ENCODE assay signal across 8 cellular contexts in genomic region chrX:48945517-48946348, GRCh38. TPM values are rescaled to one million over a fixed set of nuclear protein-coding genes. Genes with fewer than 3 reads are reported as not detected.
DNase-seq lines count a peak whose midpoint lies in the region; ATAC-seq and TF ChIP-seq lines count a peak whose summit lies in the region.

No MANE protein-coding gene starts in this region.

- H3K79me2 ChIP-seq in osteoblast (ENCODE audit: insufficient read depth, low read length), result peaks cover 75% of the 10 kb centered on the region

- no peaks in the 10 kb centered on the region for H3K27me3 Mint-ChIP-seq in activated T-cell treated with anti-CD3 and anti-CD28 coated beads, Interleukin-2, amount 50 U/mL, for 4 hours (ENCODE audit: low read depth)

- DNase-seq in AG10803 (ENCODE audit: low read depth) (peak; percentile 42), NCI-H2227 treated with DMSO at 0.1 percent for 48 hours (lab: John Stamatoyannopoulos, UW) (peak; percentile 53), fibroblast of peridontal ligament (ENCODE audit: extremely low read depth) (peak; percentile 51), osteoblast (ENCODE audit: insufficient read length, low spot score, missing footprints) (peak; percentile 94)
- peak; percentile 50 for DNase-seq in activated T-cell treated with anti-CD3 and anti-CD28 coated beads, Interleukin-2, amount 50 U/mL, for 4 hours

- TF ChIP-seq CTCF in AG10803 (conservative IDR thresholded peaks at IDR 0.05; ENCODE audit: low read length) (peak; percentile 75), GM12874 (IDR thresholded peaks at IDR 0.05; ENCODE audit: insufficient read depth, low read depth, low read length) (peak; percentile 64), osteoblast (IDR thresholded peaks at IDR 0.05; ENCODE audit: extremely low read depth, low read depth, low read length) (peak; percentile 93)

- peaks cover 21% of the 10 kb centered on the region for H4K20me1 ChIP-seq in osteoblast (ENCODE audit: insufficient read depth, low read length)

- ATAC-seq in activated T-cell treated with anti-CD3 and anti-CD28 coated beads, Interleukin-2, amount 50 U/mL, for 4 hours, result peak in 1 of 2 donors; percentile 49
- ATAC-seq in HG02973 (IDR thresholded peaks at IDR 0.05; ENCODE audit: unreplicated experiment) (no peak), HG02571 (IDR thresholded peaks at IDR 0.05; ENCODE audit: unreplicated experiment) (no peak)

- peaks cover 11% of the 10 kb centered on the region for H3K36me3 Mint-ChIP-seq in activated T-cell treated with anti-CD3 and anti-CD28 coated beads, Interleukin-2, amount 50 U/mL, for 4 hours (ENCODE audit: insufficient read depth)

- H3K4me3 ChIP-seq in AG10803 (ENCODE audit: low read length), result no peak overlapping the region
- H3K4me3 ChIP-seq in osteoblast (ENCODE audit: insufficient read depth, low read length), result no peak overlapping the region

- no peak overlapping the region for H3K27ac ChIP-seq in osteoblast (ENCODE audit: low read depth, low read length)

- H3K4me2 ChIP-seq in osteoblast (ENCODE audit: insufficient read depth, low read length), result no peak overlapping the region

- H3K9me3 ChIP-seq in osteoblast (ENCODE audit: low read depth, low read length), result no peaks in the 10 kb centered on the region

- no peak overlapping the region for H3K4me3 Mint-ChIP-seq in activated T-cell treated with anti-CD3 and anti-CD28 coated beads, Interleukin-2, amount 50 U/mL, for 4 hours

- H3K4me1 Mint-ChIP-seq in activated T-cell treated with anti-CD3 and anti-CD28 coated beads, Interleukin-2, amount 50 U/mL, for 4 hours (ENCODE audit: low read depth), result peaks cover 50% of the 10 kb centered on the region

- H3K9me3 Mint-ChIP-seq in activated T-cell treated with anti-CD3 and anti-CD28 coated beads, Interleukin-2, amount 50 U/mL, for 4 hours, result no peaks in the 10 kb centered on the region

- no peak overlapping the region for H2AFZ ChIP-seq in osteoblast (ENCODE audit: low read length)

- H3K4me1 ChIP-seq in osteoblast (ENCODE audit: insufficient read depth, low read length), result no peaks in the 10 kb centered on the region

- peaks cover 13% of the 10 kb centered on the region for H3K36me3 ChIP-seq in osteoblast (ENCODE audit: insufficient read depth, low read length)

- H3K27me3 ChIP-seq in osteoblast (ENCODE audit: insufficient read depth, low read length), result no peaks in the 10 kb centered on the region

RNA-seq across cellular contexts. Expression of gene OTUD5, which starts 11.7 kb away (rescaled TPM):
- total RNA-seq in activated T-cell treated with anti-CD3 and anti-CD28 coated beads, Interleukin-2, amount 50 U/mL, for 4 hours, result 10 to 100 TPM; 55.5 to 65.2 (median 57.8) TPM
- 31.2 and 33.7 TPM in 2 replicates for total RNA-seq in osteoblast

RNA-seq across cellular contexts. Expression of gene KCND1, which starts 25.9 kb away (rescaled TPM):
- 1 to 10 TPM in 2 of 3 donors, under 1 TPM in 1; 0.71 to 1.1 (median 1.1) TPM for total RNA-seq in activated T-cell treated with anti-CD3 and anti-CD28 coated beads, Interleukin-2, amount 50 U/mL, for 4 hours
- total RNA-seq in osteoblast, result 0.29 and 0.36 TPM in 2 replicates

RNA-seq across cellular contexts. Expression of gene PIM2, which starts 26.9 kb away (rescaled TPM):
- 100 to 1,000 TPM; 197 to 279 (median 270) TPM for total RNA-seq in activated T-cell treated with anti-CD3 and anti-CD28 coated beads, Interleukin-2, amount 50 U/mL, for 4 hours
- total RNA-seq in osteoblast, result 4.3 and 4.7 TPM in 2 replicates

RNA-seq across cellular contexts. Expression of gene SLC35A2, which starts 34.3 kb away (rescaled TPM):
- 10 to 100 TPM; 23.1 to 31.5 (median 30.6) TPM for total RNA-seq in activated T-cell treated with anti-CD3 and anti-CD28 coated beads, Interleukin-2, amount 50 U/mL, for 4 hours
- total RNA-seq in osteoblast, result 15.3 and 15.6 TPM in 2 replicates

RNA-seq across cellular contexts. Expression of gene PQBP1, which starts 48.0 kb away (rescaled TPM):
- 100 to 1,000 TPM; 130 to 147 (median 139) TPM for total RNA-seq in activated T-cell treated with anti-CD3 and anti-CD28 coated beads, Interleukin-2, amount 50 U/mL, for 4 hours
- total RNA-seq in osteoblast, result 32.9 and 33.6 TPM in 2 replicates

Comparison
In these comparisons a context has a peak if more than half of its experiments do, and no peak if none do; other contexts are left out.
1. DNase-seq: peak in every context shown above with its lines; median percentile 94 in osteoblast; 53 in NCI-H2227 treated with DMSO at 0.1 percent for 48 hours; 51 in fibroblast of peridontal ligament; 50 in activated T-cell treated with anti-CD3 and anti-CD28 coated beads, Interleukin-2, amount 50 U/mL, for 4 hours; 42 in AG10803.
2. RNA of gene PIM2, which starts 26.9 kb away (total RNA-seq): 197 to 279 TPM in activated T-cell treated with anti-CD3 and anti-CD28 coated beads, Interleukin-2, amount 50 U/mL, for 4 hours; 4.3 to 4.7 TPM in osteoblast; every median in the first group is over 10 times any median in the second.
3. Peak in every context shown above with its lines, with median percentiles within 50 percentile points of each other: CTCF ChIP-seq.